ENCODE assay signal across 8 cellular contexts in genomic region chr15:60585743-60586708, GRCh38.
A peak's percentile ranks its signal among the peaks of the same experiment; 100 is the strongest.
DNase-seq lines count a peak whose midpoint lies in the region; ATAC-seq lines count a peak whose summit lies in the region.

No MANE protein-coding gene starts in this region.

- H3K36me3 ChIP-seq in esophagus (ENCODE audit: control insufficient read depth in 2 of 2, insufficient read depth in 2 of 2, low read length in 1 of 2) = no peaks in the 10 kb centered on the region

- ATAC-seq in HG02885 (IDR thresholded peaks at IDR 0.05; ENCODE audit: poor library complexity, unreplicated experiment) (peak; percentile 40), naive B cell (ENCODE audit: low read depth in 2 of 2) (peak; percentile 75 to 79), GM19035 (IDR thresholded peaks at IDR 0.05; ENCODE audit: unreplicated experiment) (no peak)

- CTCF ChIA-PET in activated CD4-positive, alpha-beta T cell treated with anti-CD3 and anti-CD28 coated beads, Interleukin-2, amount 10 ng/mL, durations not matched to agents 7 days and 5 days (lab: Charles Lee) = interaction anchor here (0.7 to 1.7 kb wide), 12 partner anchors 9 to 336 kb away, joined by 3 to 10 read pairs (median 4); no protein-coding TSS in a partner anchor

- no peak overlapping the region for H3K4me3 ChIP-seq in esophagus (ENCODE audit: low read depth in 1 of 2, low read length in 2 of 2)

- DNase-seq in DMS 273 treated with DMSO at 0.1 percent for 48 hours (lab: John Stamatoyannopoulos, UW) = peak; percentile 2
- DNase-seq in NCI-H460 (ENCODE audit: extremely low read depth, low read depth) = peak; percentile 78
- DNase-seq in activated CD4-positive, alpha-beta T cell treated with anti-CD3 and anti-CD28 coated beads, Interleukin-2, amount 10 ng/mL, durations not matched to agents 7 days and 5 days = peak; percentile 76
- DNase-seq in naive B cell = peak; percentile 51
- no peak for DNase-seq in GOT3 (lab: John Stamatoyannopoulos, UW)

- POLR2A ChIA-PET in activated CD4-positive, alpha-beta T cell treated with anti-CD3 and anti-CD28 coated beads, Interleukin-2, amount 10 ng/mL, durations not matched to agents 7 days and 5 days (lab: Charles Lee) = no interaction called here

- no peaks in the 10 kb centered on the region for H3K27me3 ChIP-seq in esophagus (ENCODE audit: control insufficient read depth in 1 of 2, insufficient read depth in 2 of 2, low read length in 2 of 2)

- no peaks in the 10 kb centered on the region for H3K9me3 ChIP-seq in esophagus (ENCODE audit: control insufficient read depth in 2 of 2, insufficient read depth in 1 of 2, low read depth in 1 of 2, low read length in 1 of 2)

- 16 to 25% methylated on average over 6 of the region's 6 CpGs for WGBS in esophagus, 2 donors

- H3K4me1 Mint-ChIP-seq in activated CD4-positive, alpha-beta T cell treated with anti-CD3 and anti-CD28 coated beads, Interleukin-2, amount 10 ng/mL, durations not matched to agents 7 days and 5 days = peaks cover 87% of the 10 kb centered on the region
- H3K4me1 Mint-ChIP-seq in naive B cell = peaks cover 2 to 7% (median 5%) of the 10 kb centered on the region in 3 donors

- peak overlapping the region; percentile 36 to 61 for H3K27ac ChIP-seq in esophagus (ENCODE audit: low read depth in 2 of 2, low read length in 1 of 2)

- peak overlapping the region; percentile 95 for H3K27ac Mint-ChIP-seq in activated CD4-positive, alpha-beta T cell treated with anti-CD3 and anti-CD28 coated beads, Interleukin-2, amount 10 ng/mL, durations not matched to agents 7 days and 5 days
- H3K27ac Mint-ChIP-seq in naive B cell = no peak overlapping the region

- peak overlapping the region; percentile 62 for H3K4me3 Mint-ChIP-seq in activated CD4-positive, alpha-beta T cell treated with anti-CD3 and anti-CD28 coated beads, Interleukin-2, amount 10 ng/mL, durations not matched to agents 7 days and 5 days
- H3K4me3 Mint-ChIP-seq in naive B cell = no peak overlapping the region

- H3K4me1 ChIP-seq in esophagus (ENCODE audit: control insufficient read depth in 2 of 2, insufficient read depth in 2 of 2, low read length in 1 of 2) = peaks cover 2% of the 10 kb centered on the region in 2 donors

- no peaks in the 10 kb centered on the region for H3K9me3 Mint-ChIP-seq in activated CD4-positive, alpha-beta T cell treated with anti-CD3 and anti-CD28 coated beads, Interleukin-2, amount 10 ng/mL, durations not matched to agents 7 days and 5 days
- no peaks in the 10 kb centered on the region for H3K9me3 Mint-ChIP-seq in naive B cell

- H3K27me3 Mint-ChIP-seq in activated CD4-positive, alpha-beta T cell treated with anti-CD3 and anti-CD28 coated beads, Interleukin-2, amount 10 ng/mL, durations not matched to agents 7 days and 5 days = peaks cover 2% of the 10 kb centered on the region
- peaks cover 25 to 40% (median 27%) of the 10 kb centered on the region in 3 donors for H3K27me3 Mint-ChIP-seq in naive B cell

- H3K36me3 Mint-ChIP-seq in activated CD4-positive, alpha-beta T cell treated with anti-CD3 and anti-CD28 coated beads, Interleukin-2, amount 10 ng/mL, durations not matched to agents 7 days and 5 days (ENCODE audit: low read depth) = peaks cover 35% of the 10 kb centered on the region
- no peaks in the 10 kb centered on the region for H3K36me3 Mint-ChIP-seq in naive B cell
